In the genomic region with DNA sequence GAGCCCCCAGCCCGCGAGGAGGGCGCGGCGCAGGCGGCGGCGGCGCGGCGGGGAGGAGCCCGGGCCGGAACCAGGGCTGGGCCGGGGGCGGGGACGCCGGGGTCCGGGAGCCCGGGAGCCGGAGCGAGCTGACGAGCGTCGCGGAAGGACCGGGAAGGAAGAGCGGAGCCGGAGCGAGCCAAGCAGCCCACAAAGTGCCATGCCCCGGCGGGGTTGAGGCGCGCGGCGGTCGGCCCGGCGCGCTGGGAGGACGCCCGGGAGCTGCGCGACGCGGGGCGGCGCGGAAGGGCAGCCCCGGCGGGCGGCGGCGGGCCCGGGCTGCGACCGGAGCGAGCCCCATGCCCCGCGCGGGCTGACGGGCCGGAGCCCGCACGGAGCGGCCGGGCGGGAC, we compare ENCODE assay signal across 8 cellular contexts. TPM values are rescaled to one million over a fixed set of nuclear protein-coding genes. Genes with fewer than 3 reads are reported as not detected.
DNase-seq lines count a peak whose midpoint lies in the region; ATAC-seq and TF ChIP-seq lines count a peak whose summit lies in the region.

No MANE protein-coding gene starts in this region.

- peak overlapping the region; percentile 58 to 82 (median 68) for H3K4me3 ChIP-seq in gastrocnemius medialis

- in situ Hi-C loops in gastrocnemius medialis (cut with MboI; ENCODE audit: low sequenced_read_pairs in 4 of 4), result no loop called here

- CTCF ChIA-PET in CD4-positive, alpha-beta T cell (lab: Charles Lee), result no interaction called here

- peak overlapping the region; percentile 3 for H3K27ac Mint-ChIP-seq in CD4-positive, alpha-beta T cell
- H3K27ac Mint-ChIP-seq in activated T-helper 2 cell treated with anti-CD3 and anti-CD28 coated beads, Interferon-gamma antibody, Interleukin-2, Interleukin-4, amounts not matched to agents 10 μg/mL and 5 μg/mL and 100 μg/mL, durations not matched to agents 14 hours and 24 hours and 36 hours, result no peak overlapping the region

- peak in 4 of 10 experiments; percentile 47 to 65 (median 54) for DNase-seq in CD4-positive, alpha-beta T cell
- DNase-seq in GM19238 (ENCODE audit: insufficient read length, low spot score) (peak; percentile 58), T-helper 22 cell (ENCODE audit: low read depth) (peak; percentile 47), foreskin melanocyte (peak; percentile 12), gastrocnemius medialis (no peak), amniotic stem cell (lab: John Stamatoyannopoulos, UW) (no peak)
- DNase-seq in activated T-helper 2 cell treated with anti-CD3 and anti-CD28 coated beads, Interferon-gamma antibody, Interleukin-2, Interleukin-4, amounts not matched to agents 10 μg/mL and 5 μg/mL and 100 μg/mL, durations not matched to agents 14 hours and 24 hours and 36 hours (ENCODE audit: low spot score), result no peak

- H3K4me3 Mint-ChIP-seq in CD4-positive, alpha-beta T cell, result no peak overlapping the region
- H3K4me3 Mint-ChIP-seq in activated T-helper 2 cell treated with anti-CD3 and anti-CD28 coated beads, Interferon-gamma antibody, Interleukin-2, Interleukin-4, amounts not matched to agents 10 μg/mL and 5 μg/mL and 100 μg/mL, durations not matched to agents 14 hours and 24 hours and 36 hours (ENCODE audit: low read depth), result no peak overlapping the region

- POLR2A ChIA-PET in CD4-positive, alpha-beta T cell (lab: Charles Lee), result interaction anchor here (0.9 to 2.5 kb wide), 3 partner anchors 15 to 247 kb away, joined by 3 to 12 read pairs (median 4); no protein-coding TSS in a partner anchor

- H3K36me3 ChIP-seq in gastrocnemius medialis, result no peaks in the 10 kb centered on the region

- peaks cover 30% of the 10 kb centered on the region for H3K4me1 Mint-ChIP-seq in CD4-positive, alpha-beta T cell (ENCODE audit: low read depth)
- H3K4me1 Mint-ChIP-seq in activated T-helper 2 cell treated with anti-CD3 and anti-CD28 coated beads, Interferon-gamma antibody, Interleukin-2, Interleukin-4, amounts not matched to agents 10 μg/mL and 5 μg/mL and 100 μg/mL, durations not matched to agents 14 hours and 24 hours and 36 hours (ENCODE audit: low read depth), result peaks cover 24% of the 10 kb centered on the region

- TF ChIP-seq POLR2A in gastrocnemius medialis (IDR thresholded peaks at IDR 0.05), result peak; percentile 55 to 73

- no peak overlapping the region for H3K27ac ChIP-seq in CD4-positive, alpha-beta T cell (ENCODE audit: low read depth, low read length)
- H3K27ac ChIP-seq in gastrocnemius medialis, result peak overlapping the region; percentile 72 to 89 (median 79)

- ATAC-seq in CD4-positive, alpha-beta T cell (ENCODE audit: poor library complexity), result peak; percentile 65
- ATAC-seq in HG03159 (IDR thresholded peaks at IDR 0.05; ENCODE audit: unreplicated experiment) (peak; percentile 36), gastrocnemius medialis (peak; percentile 63 to 70)

- H3K9me3 ChIP-seq in CD4-positive, alpha-beta T cell (ENCODE audit: control insufficient read depth, low read length), result no peaks in the 10 kb centered on the region
- no peaks in the 10 kb centered on the region for H3K9me3 ChIP-seq in gastrocnemius medialis

- TF ChIP-seq CTCF in CD4-positive, alpha-beta T cell (IDR thresholded peaks at IDR 0.05), result no peak
- TF ChIP-seq CTCF in gastrocnemius medialis (IDR thresholded peaks at IDR 0.05 in 4 of 5, conservative IDR thresholded peaks at IDR 0.05 in 1 of 5), result peak in 1 of 5 experiments; percentile 3

- intact Hi-C loops in CD4-positive, alpha-beta T cell (cut with DNase I, micrococcal nuclease), result loop anchor here (1.0 to 5.0 kb wide), 4 partner anchors 14 to 474 kb away; a partner anchor contains a TSS
- intact Hi-C loops in gastrocnemius medialis (cut with DNase I; ENCODE audit: low total_unique reads), result loop anchor here (5.0 kb wide), 6 partner anchors 39 to 231 kb away; a partner anchor contains a TSS
- intact Hi-C loops in activated T-helper 2 cell treated with anti-CD3 and anti-CD28 coated beads, Interferon-gamma antibody, Interleukin-2, Interleukin-4, amounts not matched to agents 10 μg/mL and 5 μg/mL and 100 μg/mL, durations not matched to agents 14 hours and 24 hours and 36 hours (cut with micrococcal nuclease), result loop anchor here (1.0 to 5.0 kb wide), 3 partner anchors 14 to 119 kb away; no protein-coding TSS in a partner anchor

- peaks cover 17% of the 10 kb centered on the region for H3K27me3 ChIP-seq in CD4-positive, alpha-beta T cell (ENCODE audit: control insufficient read depth, insufficient read depth, low read length)
- no peaks in the 10 kb centered on the region for H3K27me3 ChIP-seq in gastrocnemius medialis

- no peaks in the 10 kb centered on the region for H3K9me3 Mint-ChIP-seq in CD4-positive, alpha-beta T cell
- no peaks in the 10 kb centered on the region for H3K9me3 Mint-ChIP-seq in activated T-helper 2 cell treated with anti-CD3 and anti-CD28 coated beads, Interferon-gamma antibody, Interleukin-2, Interleukin-4, amounts not matched to agents 10 μg/mL and 5 μg/mL and 100 μg/mL, durations not matched to agents 14 hours and 24 hours and 36 hours

- H3K36me3 Mint-ChIP-seq in CD4-positive, alpha-beta T cell (ENCODE audit: low read depth), result peaks cover 4% of the 10 kb centered on the region
- peaks cover 3% of the 10 kb centered on the region for H3K36me3 Mint-ChIP-seq in activated T-helper 2 cell treated with anti-CD3 and anti-CD28 coated beads, Interferon-gamma antibody, Interleukin-2, Interleukin-4, amounts not matched to agents 10 μg/mL and 5 μg/mL and 100 μg/mL, durations not matched to agents 14 hours and 24 hours and 36 hours (ENCODE audit: low read depth)

- peaks cover 21 to 45% of the 10 kb centered on the region in 2 donors for H3K4me1 ChIP-seq in gastrocnemius medialis

- peaks cover 19% of the 10 kb centered on the region for H3K27me3 Mint-ChIP-seq in CD4-positive, alpha-beta T cell
- peaks cover 74% of the 10 kb centered on the region for H3K27me3 Mint-ChIP-seq in activated T-helper 2 cell treated with anti-CD3 and anti-CD28 coated beads, Interferon-gamma antibody, Interleukin-2, Interleukin-4, amounts not matched to agents 10 μg/mL and 5 μg/mL and 100 μg/mL, durations not matched to agents 14 hours and 24 hours and 36 hours (ENCODE audit: low read depth)

RNA-seq across cellular contexts. Expression of a gene that starts 0.3 kb away (rescaled TPM):
- total RNA-seq in CD4-positive, alpha-beta T cell, result 1 to 10 TPM; 3.7 to 3.9 TPM
- 10 to 100 TPM in 1 of 4 donors, 1 to 10 TPM in 3; 3.4 to 11.4 (median 6.5) TPM for total RNA-seq in gastrocnemius medialis
- total RNA-seq in activated T-helper 2 cell treated with anti-CD3 and anti-CD28 coated beads, Interferon-gamma antibody, Interleukin-2, Interleukin-4, amounts not matched to agents 10 μg/mL and 5 μg/mL and 100 μg/mL, durations not matched to agents 14 hours and 24 hours and 36 hours, result 9.6 and 9.7 TPM in 2 replicates

Comparison
In these comparisons a context has a peak if more than half of its experiments do, and no peak if none do; other contexts are left out.
1. DNase-seq: peak in GM19238 (single experiment), T-helper 22 cell (single experiment) and foreskin melanocyte (single experiment); none in gastrocnemius medialis (0 of 2), activated T-helper 2 cell treated with anti-CD3 and anti-CD28 coated beads, Interferon-gamma antibody, Interleukin-2, Interleukin-4, amounts not matched to agents 10 μg/mL and 5 μg/mL and 100 μg/mL, durations not matched to agents 14 hours and 24 hours and 36 hours (single experiment) and amniotic stem cell (single experiment).
2. Peak in every context shown above with its lines, with median percentiles within 50 percentile points of each other: ATAC-seq.